31 cellular contexts compared by ENCODE assay signal in the genomic region with DNA sequence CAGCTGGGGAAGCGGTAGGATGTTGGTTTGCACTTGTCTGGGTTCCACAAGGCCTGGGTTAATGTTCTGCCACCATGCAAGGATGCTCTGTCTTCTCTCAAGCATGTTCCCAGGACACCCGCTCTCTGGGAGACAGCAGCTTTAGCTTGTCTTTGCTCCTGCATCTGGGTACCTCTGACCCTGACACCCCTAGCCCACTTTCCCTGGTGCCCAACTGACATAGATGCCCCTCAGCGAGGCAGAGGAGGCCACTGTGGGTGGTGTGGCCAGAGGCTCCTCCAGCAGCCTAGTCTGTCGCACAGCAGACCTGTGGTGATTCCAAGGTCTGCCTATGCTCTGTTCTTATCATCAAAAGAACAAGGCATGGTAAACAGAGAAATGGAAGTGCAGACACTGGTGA.
"Had no signal": no experiment of that assay in that cellular context is flagged by ENCODE, and none has a peak within 500 bp of the region (broad histone marks: within the 10 kb centered on the region; RNA-seq: fewer than 3 reads in every experiment).

No MANE protein-coding gene starts in this region.

- H3K36me3 ChIP-seq: adrenal gland, esophagus squamous epithelium, heart right ventricle had no signal

- H3K27ac ChIP-seq: adrenal gland, body of pancreas, heart right ventricle had no signal

- H3K4me3 ChIP-seq: adrenal gland, body of pancreas, esophagus squamous epithelium, heart right ventricle had no signal

- DNase-seq: activated CD4-positive, alpha-beta memory T cell treated with anti-CD3 and anti-CD28 coated beads for 36 hours; activated CD4-positive, alpha-beta T cell treated with anti-CD3 and anti-CD28 coated beads for 36 hours; activated CD4-positive, alpha-beta T cell treated with anti-CD3 and anti-CD28 coated beads, Interleukin-2, amount 10 ng/mL, durations not matched to agents 24 days and 14 days; activated CD4-positive, CD25-positive, alpha-beta regulatory T cell; activated CD4-positive, CD25-positive, alpha-beta regulatory T cell treated with anti-CD3 and anti-CD28 coated beads, Interleukin-2, amount 50 U/mL, for 72 hours; activated CD8-positive, alpha-beta memory T cell treated with anti-CD3 and anti-CD28 coated beads, Interleukin-2, amount 10 ng/mL, durations not matched to agents 7 days and 5 days; activated CD8-positive, alpha-beta memory T cell treated with anti-CD3 and anti-CD28 coated beads, Interleukin-2, amount 50 U/mL, for 4 hours; activated CD8-positive, alpha-beta T cell treated with anti-CD3 and anti-CD28 coated beads, Interleukin-2, amount 10 ng/mL, durations not matched to agents 7 days and 5 days; activated effector memory CD4-positive, alpha-beta T cell treated with anti-CD3 and anti-CD28 coated beads, Interleukin-2, amount 50 U/mL, for 16 hours; activated naive CD4-positive, alpha-beta T cell treated with anti-CD3 and anti-CD28 coated beads for 36 hours; activated naive CD8-positive, alpha-beta T cell treated with anti-CD3 and anti-CD28 coated beads for 36 hours; activated naive CD8-positive, alpha-beta T cell treated with anti-CD3 and anti-CD28 coated beads, Interleukin-2, amount 50 U/mL, for 24 hours; activated T-cell treated with anti-CD3 and anti-CD28 coated beads, Interleukin-2, amount 50 U/mL, for 1 hour; activated T-cell treated with anti-CD3 and anti-CD28 coated beads, Interleukin-2, amount 50 U/mL, for 48 hours; adrenal gland; amygdala; aorta; body of pancreas; caudate nucleus; cortex of kidney; dermis blood vessel endothelial cell; effector CD4-positive, alpha-beta T cell; effector memory CD8-positive, alpha-beta T cell; erythroblast; esophagus squamous epithelium; foreskin melanocyte; heart right ventricle; T-helper 1 cell; T-helper 17 cell; T1000 had no signal

- H3K27me3 ChIP-seq: adrenal gland, body of pancreas had no signal

- FAIRE-seq: colon had no signal

- ATAC-seq: activated CD4-positive, alpha-beta T cell treated with anti-CD3 and anti-CD28 coated beads for 36 hours; activated CD8-positive, alpha-beta memory T cell treated with anti-CD3 and anti-CD28 coated beads, Interleukin-2, amount 10 ng/mL, durations not matched to agents 7 days and 5 days; activated CD8-positive, alpha-beta T cell treated with anti-CD3 and anti-CD28 coated beads, Interleukin-2, amount 10 ng/mL, durations not matched to agents 7 days and 5 days; activated naive CD8-positive, alpha-beta T cell treated with anti-CD3 and anti-CD28 coated beads, Interleukin-2, amount 50 U/mL, for 24 hours; body of pancreas; effector memory CD8-positive, alpha-beta T cell; heart right ventricle; T-helper 17 cell had no signal

- H3K9me3 ChIP-seq: adrenal gland, body of pancreas, esophagus squamous epithelium had no signal
